In genomic region chr2:138716183-138716582, GRCh38 we compare ENCODE assay signal across 17 cellular contexts.
DNase-seq lines count a peak whose midpoint lies in the region; ATAC-seq, FAIRE-seq and TF ChIP-seq lines count a peak whose summit lies in the region.
"Had no signal": no experiment of that assay in that cellular context is flagged by ENCODE, and none has a peak within 500 bp of the region (broad histone marks: within the 10 kb centered on the region; RNA-seq: fewer than 3 reads in every experiment).

No MANE protein-coding gene starts in this region.

- no peaks in the 10 kb centered on the region for H3K36me3 Mint-ChIP-seq in activated T-cell treated with anti-CD3 and anti-CD28 coated beads, Interleukin-2, amount 50 U/mL, for 72 hours (ENCODE audit: insufficient read depth in 2 of 2)
- H3K36me3 Mint-ChIP-seq: CD14-positive monocyte had no signal

- no peak overlapping the region for H3K4ac ChIP-seq in mesenchymal stem cell (ENCODE audit: low read depth in 1 of 2, low read length in 2 of 2)

- H3K9ac ChIP-seq in mesenchymal stem cell (ENCODE audit: low read length), result no peak overlapping the region

- no peak overlapping the region for H2AFZ ChIP-seq in mesenchymal stem cell (ENCODE audit: low read depth, low read length)

- H3K27ac ChIP-seq in substantia nigra (ENCODE audit: low read depth, low read length, poor library complexity, severe bottlenecking) (no peak overlapping the region), mesenchymal stem cell (ENCODE audit: low read length, poor library complexity, severe bottlenecking) (no peak overlapping the region), upper lobe of right lung (no peak overlapping the region)

- H3K27me3 Mint-ChIP-seq in activated T-cell treated with anti-CD3 and anti-CD28 coated beads, Interleukin-2, amount 50 U/mL, for 72 hours (ENCODE audit: low read depth), result no peaks in the 10 kb centered on the region

- no peaks in the 10 kb centered on the region for H3K4me1 Mint-ChIP-seq in activated T-cell treated with anti-CD3 and anti-CD28 coated beads, Interleukin-2, amount 50 U/mL, for 72 hours (ENCODE audit: low read depth)
- H3K4me1 Mint-ChIP-seq: CD14-positive monocyte; central memory CD8-positive, alpha-beta T cell had no signal

- WGBS in mesenchymal stem cell, result 75% methylated on average over 5 of the region's 5 CpGs

- no peak overlapping the region for H2AK5ac ChIP-seq in mesenchymal stem cell (ENCODE audit: low read length, severe bottlenecking)

- H3K27me3 ChIP-seq in GM06990 (replicated peaks; ENCODE audit: control insufficient read depth, insufficient read depth, low read length) (no peaks in the 10 kb centered on the region), bronchial epithelial cell (ENCODE audit: control insufficient read depth, insufficient read depth, low read length) (no peaks in the 10 kb centered on the region), mesenchymal stem cell (ENCODE audit: control insufficient read depth in 1 of 2, insufficient read depth in 1 of 2, low read length in 2 of 2) (no peaks in the 10 kb centered on the region), upper lobe of right lung (no peaks in the 10 kb centered on the region)

- H3K36me3 ChIP-seq in GM06990 (ENCODE audit: control insufficient read depth, insufficient read depth, low read length) (no peaks in the 10 kb centered on the region), bronchial epithelial cell (ENCODE audit: control insufficient read depth, insufficient read depth, low read length) (no peaks in the 10 kb centered on the region), mesenchymal stem cell (ENCODE audit: control insufficient read depth in 1 of 2, insufficient read depth in 2 of 2, low read depth in 1 of 2, low read length in 2 of 2) (no peaks in the 10 kb centered on the region), upper lobe of right lung (no peaks in the 10 kb centered on the region)
- H3K36me3 ChIP-seq: HAP-1 had no signal

- no peak overlapping the region for H3K4me3 Mint-ChIP-seq in activated T-cell treated with anti-CD3 and anti-CD28 coated beads, Interleukin-2, amount 50 U/mL, for 72 hours
- H3K4me3 Mint-ChIP-seq: CD14-positive monocyte; central memory CD8-positive, alpha-beta T cell; stimulated activated naive CD8-positive, alpha-beta T cell treated with anti-CD3 and anti-CD28 coated beads, Interleukin-15, Interleukin-2, amounts not matched to agents 100 ng/mL and 50 ng/mL, for 24 hours had no signal

- no peaks in the 10 kb centered on the region for H3K79me1 ChIP-seq in mesenchymal stem cell (replicated peaks; ENCODE audit: low read length, poor library complexity, severe bottlenecking)

- no peak overlapping the region for H3K14ac ChIP-seq in mesenchymal stem cell (ENCODE audit: low read length in 2 of 2)

- intact Hi-C loops in upper lobe of right lung (cut with DNase I), result no loop called here

- peaks cover 2 to 5% of the 10 kb centered on the region in 2 donors for H3K9me3 Mint-ChIP-seq in activated T-cell treated with anti-CD3 and anti-CD28 coated beads, Interleukin-2, amount 50 U/mL, for 72 hours
- H3K9me3 Mint-ChIP-seq: activated T-helper 2 cell treated with anti-CD3 and anti-CD28 coated beads, Interferon-gamma antibody, Interleukin-2, Interleukin-4, amounts not matched to agents 10 μg/mL and 5 μg/mL and 100 μg/mL, durations not matched to agents 14 hours and 24 hours and 36 hours had no signal

- no peak overlapping the region for H3K4me2 ChIP-seq in mesenchymal stem cell (ENCODE audit: low read length, poor library complexity, severe bottlenecking)

- no peak for TF ChIP-seq EP300 in Ishikawa (IDR thresholded peaks at IDR 0.05; ENCODE audit: borderline replicate concordance)

- peak; percentile 36 for TF ChIP-seq RAD21 in Ishikawa (IDR thresholded peaks at IDR 0.05; ENCODE audit: low read depth)

- H2BK5ac ChIP-seq in mesenchymal stem cell (ENCODE audit: low read depth, low read length, poor library complexity, severe bottlenecking), result no peak overlapping the region

- H3K9me3 ChIP-seq in mesenchymal stem cell (ENCODE audit: control insufficient read depth, low read length) (no peaks in the 10 kb centered on the region), upper lobe of right lung (no peaks in the 10 kb centered on the region)
- H3K9me3 ChIP-seq: HAP-1 had no signal

- no peak for FAIRE-seq in bronchial epithelial cell (lab: Jason Lieb, UNC)

- DNase-seq in GM06990 (ENCODE audit: extremely low read depth, insufficient read length) (no peak), bronchial epithelial cell (ENCODE audit: low read depth) (no peak), substantia nigra (lab: John Stamatoyannopoulos, UW) (no peak), mesenchymal stem cell (no peak), upper lobe of right lung (no peak)
- no peak for DNase-seq in activated T-cell treated with anti-CD3 and anti-CD28 coated beads, Interleukin-2, amount 50 U/mL, for 72 hours
- DNase-seq: activated CD4-positive, CD25-positive, alpha-beta regulatory T cell; NCI-H1694 treated with DMSO at 0.1 percent for 48 hours; occipital lobe had no signal

- no peak overlapping the region for H3K27ac Mint-ChIP-seq in activated T-cell treated with anti-CD3 and anti-CD28 coated beads, Interleukin-2, amount 50 U/mL, for 72 hours
- H3K27ac Mint-ChIP-seq: activated T-helper 2 cell treated with anti-CD3 and anti-CD28 coated beads, Interferon-gamma antibody, Interleukin-2, Interleukin-4, amounts not matched to agents 10 μg/mL and 5 μg/mL and 100 μg/mL, durations not matched to agents 14 hours and 24 hours and 36 hours; CD14-positive monocyte; stimulated activated naive CD8-positive, alpha-beta T cell treated with anti-CD3 and anti-CD28 coated beads, Interleukin-15, Interleukin-2, amounts not matched to agents 100 ng/mL and 50 ng/mL, for 24 hours had no signal

- H3K4me1 ChIP-seq in mesenchymal stem cell (ENCODE audit: control insufficient read depth, insufficient read depth, low read depth, low read length) (no peaks in the 10 kb centered on the region), upper lobe of right lung (no peaks in the 10 kb centered on the region)
- H3K4me1 ChIP-seq: HAP-1 had no signal

- no peak overlapping the region for H2BK15ac ChIP-seq in mesenchymal stem cell (ENCODE audit: low read depth, poor library complexity, severe bottlenecking)

- no peak overlapping the region for H3K18ac ChIP-seq in mesenchymal stem cell (ENCODE audit: low read depth in 1 of 2, low read length in 2 of 2)

- no peak overlapping the region for H3K23ac ChIP-seq in mesenchymal stem cell (ENCODE audit: low read length in 2 of 2)

- TF ChIP-seq CTCF in GM06990 (IDR thresholded peaks at IDR 0.05; ENCODE audit: insufficient read depth, low read length, poor library complexity, severe bottlenecking) (peak; percentile 44), bronchial epithelial cell (IDR thresholded peaks at IDR 0.05; ENCODE audit: insufficient read depth, low read length, severe bottlenecking) (peak; percentile 28), upper lobe of right lung (IDR thresholded peaks at IDR 0.05) (no peak)

- ATAC-seq in GM19467 (IDR thresholded peaks at IDR 0.05; ENCODE audit: unreplicated experiment) (peak; percentile 32), upper lobe of right lung (no peak)
- ATAC-seq in activated T-cell treated with anti-CD3 and anti-CD28 coated beads, Interleukin-2, amount 50 U/mL, for 72 hours (replicated peaks in 1 of 2), result no peak
- ATAC-seq: left lobe of liver had no signal

- H2BK120ac ChIP-seq in mesenchymal stem cell (ENCODE audit: low read depth, low read length), result no peak overlapping the region

- H4K91ac ChIP-seq in mesenchymal stem cell (ENCODE audit: low read length), result no peak overlapping the region

- H2BK12ac ChIP-seq in mesenchymal stem cell (ENCODE audit: low read length in 2 of 2), result no peak overlapping the region

- H3K4me3 ChIP-seq in GM06990 (replicated peaks; ENCODE audit: low read depth, low read length), result no peak overlapping the region
- no peak overlapping the region for H3K4me3 ChIP-seq in bronchial epithelial cell (ENCODE audit: low read depth, low read length)
- no peak overlapping the region for H3K4me3 ChIP-seq in mesenchymal stem cell (ENCODE audit: insufficient read depth in 1 of 2, low read depth in 1 of 2, low read length in 2 of 2)
- H3K4me3 ChIP-seq in upper lobe of right lung, result no peak overlapping the region
- H3K4me3 ChIP-seq: HAP-1 had no signal

- no peak overlapping the region for H4K8ac ChIP-seq in mesenchymal stem cell (ENCODE audit: low read length)

TF ChIP-seq in Ishikawa, 13 proteins besides CTCF, POLR2A, EP300 and RAD21:
- TF ChIP-seq TAF1 (IDR thresholded peaks at IDR 0.05; ENCODE audit: low read depth), result no peak
- no peak for TF ChIP-seq FOXM1 (IDR thresholded peaks at IDR 0.05; ENCODE audit: borderline replicate concordance, low read depth)
